ENCODE assay signal across 30 cellular contexts in the genomic region with DNA sequence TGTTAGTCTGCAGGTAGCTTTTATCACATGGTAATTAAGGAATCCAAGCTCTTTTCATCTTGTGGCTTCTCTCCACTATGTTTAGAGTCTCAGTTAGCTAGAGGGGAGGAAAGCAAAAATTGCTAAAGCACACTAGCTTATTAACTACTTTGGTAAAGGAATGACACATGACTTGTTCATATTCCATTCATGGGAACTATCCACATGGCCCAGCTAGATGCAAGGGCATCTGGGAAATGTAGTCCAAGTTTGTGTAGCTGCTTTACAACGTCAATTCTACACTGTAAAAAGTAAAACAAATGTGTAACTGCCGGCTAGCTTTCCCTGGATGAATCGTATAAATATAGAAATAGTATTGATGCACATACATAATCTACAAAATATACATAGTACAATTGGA.
DNase-seq lines count a peak whose midpoint lies in the region; ATAC-seq and TF ChIP-seq lines count a peak whose summit lies in the region.
"Had no signal": no experiment of that assay in that cellular context is flagged by ENCODE, and none has a peak within 500 bp of the region (broad histone marks: within the 10 kb centered on the region; RNA-seq: fewer than 3 reads in every experiment).

No MANE protein-coding gene starts in this region.

- TF ChIP-seq EP300 in Ishikawa (IDR thresholded peaks at IDR 0.05; ENCODE audit: borderline replicate concordance): no peak

- no peak for ATAC-seq in GM21786 (IDR thresholded peaks at IDR 0.05; ENCODE audit: unreplicated experiment)
- ATAC-seq: A549, GM12878, mucosa of descending colon, natural killer cell had no signal

- no peak for TF ChIP-seq RAD21 in Ishikawa (IDR thresholded peaks at IDR 0.05; ENCODE audit: low read depth)

- DNase-seq in NCI-H2171 treated with DMSO at 0.1 percent for 48 hours (lab: John Stamatoyannopoulos, UW) (peak; percentile 21), NCI-H2171 (lab: John Stamatoyannopoulos, UW) (no peak), amniotic epithelial cell (ENCODE audit: low read depth) (peak; percentile 8), iPS-NIHi7 (ENCODE audit: extremely low spot score) (peak; percentile 13), SW 1271 (lab: John Stamatoyannopoulos, UW) (no peak), OCI-M2 (lab: John Stamatoyannopoulos, UW; ENCODE audit: unreplicated experiment) (no peak)
- DNase-seq: activated CD4-positive, alpha-beta T cell treated with anti-CD3 and anti-CD28 coated beads, Interleukin-2, amount 50 U/mL, for 4 hours; activated gamma-delta T cell treated with Interleukin-2 at 50 U/mL for 16 hours; activated naive CD8-positive, alpha-beta T cell treated with anti-CD3 and anti-CD28 coated beads, Interleukin-2, amount 10 ng/mL, durations not matched to agents 7 days and 5 days; activated T-cell treated with anti-CD3 and anti-CD28 coated beads, Interleukin-2, amount 50 U/mL, for 48 hours; CD4-positive, alpha-beta T cell; cortex of kidney; effector memory CD4-positive, alpha-beta T cell; glutamatergic neuron; HFFc6; IMR-90; kidney glomerular epithelial cell; mucosa of descending colon; MV-4-11; natural killer cell; NCI-H1436 treated with DMSO at 0.1 percent for 48 hours; NCI-H2081 treated with DMSO at 0.1 percent for 48 hours; Peyer's patch; SIG-M5; stimulated activated CD4-positive, alpha-beta T cell treated with anti-CD3 and anti-CD28 coated beads, Interleukin-4, amount 100 ng/mL, for 24 hours; tibial artery had no signal

TF ChIP-seq in Ishikawa, 13 proteins besides CTCF, POLR2A, EP300 and RAD21:
- TF ChIP-seq, protein P1, sequence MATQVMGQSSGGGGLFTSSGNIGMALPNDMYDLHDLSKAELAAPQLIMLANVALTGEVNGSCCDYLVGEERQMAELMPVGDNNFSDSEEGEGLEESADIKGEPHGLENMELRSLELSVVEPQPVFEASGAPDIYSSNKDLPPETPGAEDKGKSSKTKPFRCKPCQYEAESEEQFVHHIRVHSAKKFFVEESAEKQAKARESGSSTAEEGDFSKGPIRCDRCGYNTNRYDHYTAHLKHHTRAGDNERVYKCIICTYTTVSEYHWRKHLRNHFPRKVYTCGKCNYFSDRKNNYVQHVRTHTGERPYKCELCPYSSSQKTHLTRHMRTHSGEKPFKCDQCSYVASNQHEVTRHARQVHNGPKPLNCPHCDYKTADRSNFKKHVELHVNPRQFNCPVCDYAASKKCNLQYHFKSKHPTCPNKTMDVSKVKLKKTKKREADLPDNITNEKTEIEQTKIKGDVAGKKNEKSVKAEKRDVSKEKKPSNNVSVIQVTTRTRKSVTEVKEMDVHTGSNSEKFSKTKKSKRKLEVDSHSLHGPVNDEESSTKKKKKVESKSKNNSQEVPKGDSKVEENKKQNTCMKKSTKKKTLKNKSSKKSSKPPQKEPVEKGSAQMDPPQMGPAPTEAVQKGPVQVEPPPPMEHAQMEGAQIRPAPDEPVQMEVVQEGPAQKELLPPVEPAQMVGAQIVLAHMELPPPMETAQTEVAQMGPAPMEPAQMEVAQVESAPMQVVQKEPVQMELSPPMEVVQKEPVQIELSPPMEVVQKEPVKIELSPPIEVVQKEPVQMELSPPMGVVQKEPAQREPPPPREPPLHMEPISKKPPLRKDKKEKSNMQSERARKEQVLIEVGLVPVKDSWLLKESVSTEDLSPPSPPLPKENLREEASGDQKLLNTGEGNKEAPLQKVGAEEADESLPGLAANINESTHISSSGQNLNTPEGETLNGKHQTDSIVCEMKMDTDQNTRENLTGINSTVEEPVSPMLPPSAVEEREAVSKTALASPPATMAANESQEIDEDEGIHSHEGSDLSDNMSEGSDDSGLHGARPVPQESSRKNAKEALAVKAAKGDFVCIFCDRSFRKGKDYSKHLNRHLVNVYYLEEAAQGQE (IDR thresholded peaks at IDR 0.05; ENCODE audit: low read depth): no peak
- TF ChIP-seq TEAD4 (IDR thresholded peaks at IDR 0.05): no peak
- TF ChIP-seq, protein P2, sequence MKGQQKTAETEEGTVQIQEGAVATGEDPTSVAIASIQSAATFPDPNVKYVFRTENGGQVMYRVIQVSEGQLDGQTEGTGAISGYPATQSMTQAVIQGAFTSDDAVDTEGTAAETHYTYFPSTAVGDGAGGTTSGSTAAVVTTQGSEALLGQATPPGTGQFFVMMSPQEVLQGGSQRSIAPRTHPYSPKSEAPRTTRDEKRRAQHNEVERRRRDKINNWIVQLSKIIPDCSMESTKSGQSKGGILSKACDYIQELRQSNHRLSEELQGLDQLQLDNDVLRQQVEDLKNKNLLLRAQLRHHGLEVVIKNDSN (IDR thresholded peaks at IDR 0.05): peak; percentile 87

Comparison
In these comparisons a context has a peak if more than half of its experiments do, and no peak if none do; other contexts are left out.
1. DNase-seq: peak in NCI-H2171 treated with DMSO at 0.1 percent for 48 hours (single experiment), amniotic epithelial cell (single experiment) and iPS-NIHi7 (single experiment); none in NCI-H2171 (single experiment), SW 1271 (0 of 2) and OCI-M2 (single experiment).